In the genomic region with DNA sequence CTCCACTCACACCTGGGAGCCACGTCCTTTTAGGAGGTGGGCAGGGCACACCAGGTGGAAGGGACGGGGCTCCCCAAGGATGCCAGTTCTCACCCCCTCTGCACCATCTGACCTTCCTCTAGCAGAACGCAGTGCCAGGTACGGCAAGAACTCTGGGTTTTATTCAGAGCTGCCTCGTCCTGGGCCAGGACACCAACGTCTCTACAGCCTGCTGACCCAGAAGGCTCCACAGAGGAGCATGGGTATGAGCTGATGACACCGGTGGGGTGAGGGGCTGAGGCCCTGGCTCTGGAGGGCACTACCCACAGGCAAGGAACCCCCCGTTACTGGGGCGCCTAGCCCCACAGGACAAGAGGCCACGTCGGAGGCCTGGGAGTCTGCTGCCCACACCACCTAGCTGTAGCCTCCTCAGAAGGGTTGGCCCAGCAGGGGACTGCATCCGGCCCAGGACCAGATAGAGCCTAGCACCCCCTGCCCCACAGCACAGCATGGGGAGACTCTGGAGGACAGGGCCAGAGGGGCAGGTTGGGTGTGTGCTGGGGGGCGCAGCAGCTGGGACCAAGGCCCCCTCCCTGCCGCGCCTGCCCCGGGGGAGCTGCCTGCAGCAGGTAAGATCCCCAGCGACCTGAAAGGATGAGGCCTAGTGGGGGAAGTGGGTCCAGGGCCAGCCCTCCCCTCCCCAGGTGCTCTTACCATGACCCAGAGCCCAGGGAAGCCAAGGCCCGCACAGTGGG, we compare ENCODE assay signal across 1 cellular context.
TF ChIP-seq lines count a peak whose summit lies in the region.

No MANE protein-coding gene starts in this region.

TF ChIP-seq in HCT116, 20 proteins besides CTCF, POLR2A, EP300 and RAD21 (continued from another document):
- TF ChIP-seq, protein P1, sequence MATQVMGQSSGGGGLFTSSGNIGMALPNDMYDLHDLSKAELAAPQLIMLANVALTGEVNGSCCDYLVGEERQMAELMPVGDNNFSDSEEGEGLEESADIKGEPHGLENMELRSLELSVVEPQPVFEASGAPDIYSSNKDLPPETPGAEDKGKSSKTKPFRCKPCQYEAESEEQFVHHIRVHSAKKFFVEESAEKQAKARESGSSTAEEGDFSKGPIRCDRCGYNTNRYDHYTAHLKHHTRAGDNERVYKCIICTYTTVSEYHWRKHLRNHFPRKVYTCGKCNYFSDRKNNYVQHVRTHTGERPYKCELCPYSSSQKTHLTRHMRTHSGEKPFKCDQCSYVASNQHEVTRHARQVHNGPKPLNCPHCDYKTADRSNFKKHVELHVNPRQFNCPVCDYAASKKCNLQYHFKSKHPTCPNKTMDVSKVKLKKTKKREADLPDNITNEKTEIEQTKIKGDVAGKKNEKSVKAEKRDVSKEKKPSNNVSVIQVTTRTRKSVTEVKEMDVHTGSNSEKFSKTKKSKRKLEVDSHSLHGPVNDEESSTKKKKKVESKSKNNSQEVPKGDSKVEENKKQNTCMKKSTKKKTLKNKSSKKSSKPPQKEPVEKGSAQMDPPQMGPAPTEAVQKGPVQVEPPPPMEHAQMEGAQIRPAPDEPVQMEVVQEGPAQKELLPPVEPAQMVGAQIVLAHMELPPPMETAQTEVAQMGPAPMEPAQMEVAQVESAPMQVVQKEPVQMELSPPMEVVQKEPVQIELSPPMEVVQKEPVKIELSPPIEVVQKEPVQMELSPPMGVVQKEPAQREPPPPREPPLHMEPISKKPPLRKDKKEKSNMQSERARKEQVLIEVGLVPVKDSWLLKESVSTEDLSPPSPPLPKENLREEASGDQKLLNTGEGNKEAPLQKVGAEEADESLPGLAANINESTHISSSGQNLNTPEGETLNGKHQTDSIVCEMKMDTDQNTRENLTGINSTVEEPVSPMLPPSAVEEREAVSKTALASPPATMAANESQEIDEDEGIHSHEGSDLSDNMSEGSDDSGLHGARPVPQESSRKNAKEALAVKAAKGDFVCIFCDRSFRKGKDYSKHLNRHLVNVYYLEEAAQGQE (IDR thresholded peaks at IDR 0.05; ENCODE audit: low read depth), result no peak
